In the genomic region with DNA sequence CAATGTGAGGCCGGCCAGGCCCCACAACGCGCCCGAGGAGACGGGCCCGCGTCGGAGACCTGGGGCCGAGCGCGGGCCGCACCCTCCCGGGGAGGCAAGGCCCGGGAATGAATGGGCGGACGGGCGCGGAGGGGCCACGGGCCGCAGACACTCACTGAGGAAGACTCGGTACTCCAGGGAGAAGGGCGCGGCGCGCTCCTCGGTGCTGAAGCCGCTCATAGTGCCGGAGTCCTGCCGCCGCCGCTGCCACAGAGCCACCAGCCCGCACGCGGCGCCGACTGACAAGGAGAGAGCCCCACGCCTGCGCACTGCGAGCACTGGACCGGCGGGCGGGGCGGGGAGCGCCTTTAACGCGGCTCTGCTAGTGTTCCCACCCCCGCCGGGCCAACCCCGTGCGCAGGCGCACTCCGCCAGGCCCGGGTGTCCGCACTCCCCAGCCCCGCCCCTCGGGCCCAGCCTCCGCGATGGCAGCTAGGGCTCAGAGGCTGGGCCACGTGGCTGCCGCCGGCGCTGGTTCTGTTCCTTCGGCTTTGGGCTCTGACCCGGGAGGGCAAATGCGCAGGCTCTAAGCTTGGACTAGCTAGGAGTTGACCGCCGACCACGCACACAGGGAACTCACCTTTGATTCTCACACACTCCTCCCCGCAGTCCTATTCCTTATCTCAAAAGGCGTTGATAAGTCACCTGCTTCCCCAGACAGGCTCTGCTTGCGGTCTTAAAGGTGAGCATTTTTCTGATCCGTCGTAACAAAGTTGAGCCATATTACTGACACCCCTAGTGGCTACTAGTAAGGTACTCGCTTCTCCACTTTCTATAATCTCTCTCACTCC, we compare ENCODE assay signal across 1 cellular context.
A peak's percentile ranks its signal among the peaks of the same experiment; 100 is the strongest.
TF ChIP-seq lines count a peak whose summit lies in the region.

A gene (minus strand): TSS at position 321 of the 830 bp plus-strand sequence. CDS start 102 bp downstream, at position 219.

TF ChIP-seq in K562, 482 proteins besides CTCF, POLR2A, EP300 and RAD21 (continued from another document and continues in another):
- TF ChIP-seq SIN3A (IDR thresholded peaks at IDR 0.05; ENCODE audit: borderline replicate concordance in 2 of 2, control insufficient read depth in 1 of 2, low read depth in 2 of 2, low read length in 2 of 2) (peak; percentile 82 to 94), BRD9 (IDR thresholded peaks at IDR 0.05; ENCODE audit: low read depth, partially characterized antibody) (peak; percentile 67), SRSF1 (IDR thresholded peaks at IDR 0.05; ENCODE audit: low read depth, low read length) (0 out of 2 replicates have a peak, but pooled peaks have one; percentile 64), CCAR2 (IDR thresholded peaks at IDR 0.05; ENCODE audit: low read depth, low read length) (no peak), ZNF316 (IDR thresholded peaks at IDR 0.05) (no peak), ZNF134 (CRISPR knock-in tag; conservative IDR thresholded peaks at IDR 0.05) (no peak), KLF13 (tag; IDR thresholded peaks at IDR 0.05; ENCODE audit: borderline replicate concordance, low read depth) (peak; percentile 73), ZBTB8A (IDR thresholded peaks at IDR 0.05; ENCODE audit: partially characterized antibody) (no peak), NFIC (IDR thresholded peaks at IDR 0.05) (no peak; the same call in 1 of the 2 replicates), RNF2 (IDR thresholded peaks at IDR 0.05) (0 out of 2 replicates have a peak, but pooled peaks have one; percentile 16), SMARCC2 (IDR thresholded peaks at IDR 0.05; ENCODE audit: low read depth) (peak; percentile 72), HSF4 (CRISPR knock-in tag; IDR thresholded peaks at IDR 0.05; ENCODE audit: borderline replicate concordance) (no peak), BCOR (IDR thresholded peaks at IDR 0.05) (peak; percentile 63), ARID2 (IDR thresholded peaks at IDR 0.05) (no peak), BCL6 (CRISPR knock-in tag; IDR thresholded peaks at IDR 0.05) (no peak), NR2C2 (CRISPR knock-in tag; IDR thresholded peaks at IDR 0.05) (no peak), NR2C2 (tag; IDR thresholded peaks at IDR 0.05) (no peak), PHF21A (IDR thresholded peaks at IDR 0.05; ENCODE audit: borderline replicate concordance, low read depth) (no peak), NCOR1 (IDR thresholded peaks at IDR 0.05) (peak; percentile 29; the same call in 1 of the 2 replicates), GABPB2 (CRISPR knock-in tag; conservative IDR thresholded peaks at IDR 0.05) (peak; percentile 36; the same call in 1 of the 2 replicates), CBFA2T2 (conservative IDR thresholded peaks at IDR 0.05) (peak; percentile 40), MTA2 (IDR thresholded peaks at IDR 0.05; ENCODE audit: low read depth) (no peak; the same call in 1 of the 2 replicates), ZNF184 (CRISPR knock-in tag; IDR thresholded peaks at IDR 0.05) (no peak), ZC3H4 (CRISPR knock-in tag; IDR thresholded peaks at IDR 0.05; ENCODE audit: borderline replicate concordance) (no peak), MIER1 (IDR thresholded peaks at IDR 0.05; ENCODE audit: low read depth) (0 out of 2 replicates have a peak, but pooled peaks have one; percentile 25), SREBF2 (CRISPR knock-in tag; IDR thresholded peaks at IDR 0.05) (no peak), TBL1XR1 (IDR thresholded peaks at IDR 0.05; ENCODE audit: low read length in 2 of 2) (no peak; a peak in 1 of 4 replicates), ZNF212 (CRISPR knock-in tag; IDR thresholded peaks at IDR 0.05) (0 out of 2 replicates have a peak, but pooled peaks have one; percentile 45), L3MBTL2 (IDR thresholded peaks at IDR 0.05) (peak; percentile 99), FUS (optimal IDR thresholded peaks at IDR 0.05; ENCODE audit: low read depth, low read length) (no peak), RBM25 (IDR thresholded peaks at IDR 0.05; ENCODE audit: low read depth, low read length, severe bottlenecking) (no peak), POLR2AphosphoS5 (IDR thresholded peaks at IDR 0.05; ENCODE audit: control insufficient read depth, insufficient read depth, low read depth, low read length) (peak; percentile 83), ESRRA (IDR thresholded peaks at IDR 0.05; ENCODE audit: borderline replicate concordance, low read depth) (peak; percentile 52; the same call in 1 of the 2 replicates), ZNF263 (CRISPR knock-in tag; IDR thresholded peaks at IDR 0.05; ENCODE audit: borderline replicate concordance) (peak; percentile 69; the same call in 1 of the 2 replicates), CREB1 (IDR thresholded peaks at IDR 0.05) (no peak), CREB1 (CRISPR knock-in tag; IDR thresholded peaks at IDR 0.05) (peak; percentile 58; the same call in 1 of the 2 replicates)
- TF ChIP-seq, protein P1, sequence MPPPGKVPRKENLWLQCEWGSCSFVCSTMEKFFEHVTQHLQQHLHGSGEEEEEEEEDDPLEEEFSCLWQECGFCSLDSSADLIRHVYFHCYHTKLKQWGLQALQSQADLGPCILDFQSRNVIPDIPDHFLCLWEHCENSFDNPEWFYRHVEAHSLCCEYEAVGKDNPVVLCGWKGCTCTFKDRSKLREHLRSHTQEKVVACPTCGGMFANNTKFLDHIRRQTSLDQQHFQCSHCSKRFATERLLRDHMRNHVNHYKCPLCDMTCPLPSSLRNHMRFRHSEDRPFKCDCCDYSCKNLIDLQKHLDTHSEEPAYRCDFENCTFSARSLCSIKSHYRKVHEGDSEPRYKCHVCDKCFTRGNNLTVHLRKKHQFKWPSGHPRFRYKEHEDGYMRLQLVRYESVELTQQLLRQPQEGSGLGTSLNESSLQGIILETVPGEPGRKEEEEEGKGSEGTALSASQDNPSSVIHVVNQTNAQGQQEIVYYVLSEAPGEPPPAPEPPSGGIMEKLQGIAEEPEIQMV (tag; conservative IDR thresholded peaks at IDR 0.05; ENCODE audit: low read depth): no peak
- TF ChIP-seq, protein P2, sequence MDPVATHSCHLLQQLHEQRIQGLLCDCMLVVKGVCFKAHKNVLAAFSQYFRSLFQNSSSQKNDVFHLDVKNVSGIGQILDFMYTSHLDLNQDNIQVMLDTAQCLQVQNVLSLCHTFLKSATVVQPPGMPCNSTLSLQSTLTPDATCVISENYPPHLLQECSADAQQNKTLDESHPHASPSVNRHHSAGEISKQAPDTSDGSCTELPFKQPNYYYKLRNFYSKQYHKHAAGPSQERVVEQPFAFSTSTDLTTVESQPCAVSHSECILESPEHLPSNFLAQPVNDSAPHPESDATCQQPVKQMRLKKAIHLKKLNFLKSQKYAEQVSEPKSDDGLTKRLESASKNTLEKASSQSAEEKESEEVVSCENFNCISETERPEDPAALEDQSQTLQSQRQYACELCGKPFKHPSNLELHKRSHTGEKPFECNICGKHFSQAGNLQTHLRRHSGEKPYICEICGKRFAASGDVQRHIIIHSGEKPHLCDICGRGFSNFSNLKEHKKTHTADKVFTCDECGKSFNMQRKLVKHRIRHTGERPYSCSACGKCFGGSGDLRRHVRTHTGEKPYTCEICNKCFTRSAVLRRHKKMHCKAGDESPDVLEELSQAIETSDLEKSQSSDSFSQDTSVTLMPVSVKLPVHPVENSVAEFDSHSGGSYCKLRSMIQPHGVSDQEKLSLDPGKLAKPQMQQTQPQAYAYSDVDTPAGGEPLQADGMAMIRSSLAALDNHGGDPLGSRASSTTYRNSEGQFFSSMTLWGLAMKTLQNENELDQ (CRISPR knock-in tag; IDR thresholded peaks at IDR 0.05; ENCODE audit: borderline replicate concordance): no peak
- TF ChIP-seq, protein P3, sequence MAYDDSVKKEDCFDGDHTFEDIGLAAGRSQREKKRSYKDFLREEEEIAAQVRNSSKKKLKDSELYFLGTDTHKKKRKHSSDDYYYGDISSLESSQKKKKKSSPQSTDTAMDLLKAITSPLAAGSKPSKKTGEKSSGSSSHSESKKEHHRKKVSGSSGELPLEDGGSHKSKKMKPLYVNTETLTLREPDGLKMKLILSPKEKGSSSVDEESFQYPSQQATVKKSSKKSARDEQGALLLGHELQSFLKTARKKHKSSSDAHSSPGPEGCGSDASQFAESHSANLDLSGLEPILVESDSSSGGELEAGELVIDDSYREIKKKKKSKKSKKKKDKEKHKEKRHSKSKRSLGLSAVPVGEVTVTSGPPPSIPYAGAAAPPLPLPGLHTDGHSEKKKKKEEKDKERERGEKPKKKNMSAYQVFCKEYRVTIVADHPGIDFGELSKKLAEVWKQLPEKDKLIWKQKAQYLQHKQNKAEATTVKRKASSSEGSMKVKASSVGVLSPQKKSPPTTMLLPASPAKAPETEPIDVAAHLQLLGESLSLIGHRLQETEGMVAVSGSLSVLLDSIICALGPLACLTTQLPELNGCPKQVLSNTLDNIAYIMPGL (CRISPR knock-in tag; IDR thresholded peaks at IDR 0.05): no peak
- TF ChIP-seq, protein P4, sequence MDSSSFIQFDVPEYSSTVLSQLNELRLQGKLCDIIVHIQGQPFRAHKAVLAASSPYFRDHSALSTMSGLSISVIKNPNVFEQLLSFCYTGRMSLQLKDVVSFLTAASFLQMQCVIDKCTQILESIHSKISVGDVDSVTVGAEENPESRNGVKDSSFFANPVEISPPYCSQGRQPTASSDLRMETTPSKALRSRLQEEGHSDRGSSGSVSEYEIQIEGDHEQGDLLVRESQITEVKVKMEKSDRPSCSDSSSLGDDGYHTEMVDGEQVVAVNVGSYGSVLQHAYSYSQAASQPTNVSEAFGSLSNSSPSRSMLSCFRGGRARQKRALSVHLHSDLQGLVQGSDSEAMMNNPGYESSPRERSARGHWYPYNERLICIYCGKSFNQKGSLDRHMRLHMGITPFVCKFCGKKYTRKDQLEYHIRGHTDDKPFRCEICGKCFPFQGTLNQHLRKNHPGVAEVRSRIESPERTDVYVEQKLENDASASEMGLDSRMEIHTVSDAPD (CRISPR knock-in tag; IDR thresholded peaks at IDR 0.05): no peak
- TF ChIP-seq, protein P5, sequence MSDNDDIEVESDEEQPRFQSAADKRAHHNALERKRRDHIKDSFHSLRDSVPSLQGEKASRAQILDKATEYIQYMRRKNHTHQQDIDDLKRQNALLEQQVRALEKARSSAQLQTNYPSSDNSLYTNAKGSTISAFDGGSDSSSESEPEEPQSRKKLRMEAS (CRISPR knock-in tag; IDR thresholded peaks at IDR 0.05): peak; percentile 99
- TF ChIP-seq, protein P6, sequence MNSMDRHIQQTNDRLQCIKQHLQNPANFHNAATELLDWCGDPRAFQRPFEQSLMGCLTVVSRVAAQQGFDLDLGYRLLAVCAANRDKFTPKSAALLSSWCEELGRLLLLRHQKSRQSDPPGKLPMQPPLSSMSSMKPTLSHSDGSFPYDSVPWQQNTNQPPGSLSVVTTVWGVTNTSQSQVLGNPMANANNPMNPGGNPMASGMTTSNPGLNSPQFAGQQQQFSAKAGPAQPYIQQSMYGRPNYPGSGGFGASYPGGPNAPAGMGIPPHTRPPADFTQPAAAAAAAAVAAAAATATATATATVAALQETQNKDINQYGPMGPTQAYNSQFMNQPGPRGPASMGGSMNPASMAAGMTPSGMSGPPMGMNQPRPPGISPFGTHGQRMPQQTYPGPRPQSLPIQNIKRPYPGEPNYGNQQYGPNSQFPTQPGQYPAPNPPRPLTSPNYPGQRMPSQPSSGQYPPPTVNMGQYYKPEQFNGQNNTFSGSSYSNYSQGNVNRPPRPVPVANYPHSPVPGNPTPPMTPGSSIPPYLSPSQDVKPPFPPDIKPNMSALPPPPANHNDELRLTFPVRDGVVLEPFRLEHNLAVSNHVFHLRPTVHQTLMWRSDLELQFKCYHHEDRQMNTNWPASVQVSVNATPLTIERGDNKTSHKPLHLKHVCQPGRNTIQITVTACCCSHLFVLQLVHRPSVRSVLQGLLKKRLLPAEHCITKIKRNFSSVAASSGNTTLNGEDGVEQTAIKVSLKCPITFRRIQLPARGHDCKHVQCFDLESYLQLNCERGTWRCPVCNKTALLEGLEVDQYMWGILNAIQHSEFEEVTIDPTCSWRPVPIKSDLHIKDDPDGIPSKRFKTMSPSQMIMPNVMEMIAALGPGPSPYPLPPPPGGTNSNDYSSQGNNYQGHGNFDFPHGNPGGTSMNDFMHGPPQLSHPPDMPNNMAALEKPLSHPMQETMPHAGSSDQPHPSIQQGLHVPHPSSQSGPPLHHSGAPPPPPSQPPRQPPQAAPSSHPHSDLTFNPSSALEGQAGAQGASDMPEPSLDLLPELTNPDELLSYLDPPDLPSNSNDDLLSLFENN (IDR thresholded peaks at IDR 0.05; ENCODE audit: low read depth in 2 of 2, low read length in 2 of 2): no peak
- TF ChIP-seq, protein P7, sequence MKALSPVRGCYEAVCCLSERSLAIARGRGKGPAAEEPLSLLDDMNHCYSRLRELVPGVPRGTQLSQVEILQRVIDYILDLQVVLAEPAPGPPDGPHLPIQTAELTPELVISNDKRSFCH (CRISPR knock-in tag; IDR thresholded peaks at IDR 0.05): no peak
- TF ChIP-seq, protein P7 (tag; IDR thresholded peaks at IDR 0.05): peak; percentile 72
- TF ChIP-seq, protein P8, sequence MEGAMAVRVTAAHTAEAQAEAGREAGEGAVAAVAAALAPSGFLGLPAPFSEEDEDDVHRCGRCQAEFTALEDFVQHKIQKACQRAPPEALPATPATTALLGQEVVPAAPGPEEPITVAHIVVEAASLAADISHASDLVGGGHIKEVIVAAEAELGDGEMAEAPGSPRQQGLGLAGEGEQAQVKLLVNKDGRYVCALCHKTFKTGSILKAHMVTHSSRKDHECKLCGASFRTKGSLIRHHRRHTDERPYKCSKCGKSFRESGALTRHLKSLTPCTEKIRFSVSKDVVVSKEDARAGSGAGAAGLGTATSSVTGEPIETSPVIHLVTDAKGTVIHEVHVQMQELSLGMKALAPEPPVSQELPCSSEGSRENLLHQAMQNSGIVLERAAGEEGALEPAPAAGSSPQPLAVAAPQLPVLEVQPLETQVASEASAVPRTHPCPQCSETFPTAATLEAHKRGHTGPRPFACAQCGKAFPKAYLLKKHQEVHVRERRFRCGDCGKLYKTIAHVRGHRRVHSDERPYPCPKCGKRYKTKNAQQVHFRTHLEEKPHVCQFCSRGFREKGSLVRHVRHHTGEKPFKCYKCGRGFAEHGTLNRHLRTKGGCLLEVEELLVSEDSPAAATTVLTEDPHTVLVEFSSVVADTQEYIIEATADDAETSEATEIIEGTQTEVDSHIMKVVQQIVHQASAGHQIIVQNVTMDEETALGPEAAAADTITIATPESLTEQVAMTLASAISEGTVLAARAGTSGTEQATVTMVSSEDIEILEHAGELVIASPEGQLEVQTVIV (CRISPR knock-in tag; IDR thresholded peaks at IDR 0.05; ENCODE audit: borderline replicate concordance): no peak
- TF ChIP-seq, protein P9, sequence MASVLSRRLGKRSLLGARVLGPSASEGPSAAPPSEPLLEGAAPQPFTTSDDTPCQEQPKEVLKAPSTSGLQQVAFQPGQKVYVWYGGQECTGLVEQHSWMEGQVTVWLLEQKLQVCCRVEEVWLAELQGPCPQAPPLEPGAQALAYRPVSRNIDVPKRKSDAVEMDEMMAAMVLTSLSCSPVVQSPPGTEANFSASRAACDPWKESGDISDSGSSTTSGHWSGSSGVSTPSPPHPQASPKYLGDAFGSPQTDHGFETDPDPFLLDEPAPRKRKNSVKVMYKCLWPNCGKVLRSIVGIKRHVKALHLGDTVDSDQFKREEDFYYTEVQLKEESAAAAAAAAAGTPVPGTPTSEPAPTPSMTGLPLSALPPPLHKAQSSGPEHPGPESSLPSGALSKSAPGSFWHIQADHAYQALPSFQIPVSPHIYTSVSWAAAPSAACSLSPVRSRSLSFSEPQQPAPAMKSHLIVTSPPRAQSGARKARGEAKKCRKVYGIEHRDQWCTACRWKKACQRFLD (CRISPR knock-in tag; IDR thresholded peaks at IDR 0.05): peak; percentile 93
